9 cellular contexts compared by ENCODE assay signal in the genomic region with DNA sequence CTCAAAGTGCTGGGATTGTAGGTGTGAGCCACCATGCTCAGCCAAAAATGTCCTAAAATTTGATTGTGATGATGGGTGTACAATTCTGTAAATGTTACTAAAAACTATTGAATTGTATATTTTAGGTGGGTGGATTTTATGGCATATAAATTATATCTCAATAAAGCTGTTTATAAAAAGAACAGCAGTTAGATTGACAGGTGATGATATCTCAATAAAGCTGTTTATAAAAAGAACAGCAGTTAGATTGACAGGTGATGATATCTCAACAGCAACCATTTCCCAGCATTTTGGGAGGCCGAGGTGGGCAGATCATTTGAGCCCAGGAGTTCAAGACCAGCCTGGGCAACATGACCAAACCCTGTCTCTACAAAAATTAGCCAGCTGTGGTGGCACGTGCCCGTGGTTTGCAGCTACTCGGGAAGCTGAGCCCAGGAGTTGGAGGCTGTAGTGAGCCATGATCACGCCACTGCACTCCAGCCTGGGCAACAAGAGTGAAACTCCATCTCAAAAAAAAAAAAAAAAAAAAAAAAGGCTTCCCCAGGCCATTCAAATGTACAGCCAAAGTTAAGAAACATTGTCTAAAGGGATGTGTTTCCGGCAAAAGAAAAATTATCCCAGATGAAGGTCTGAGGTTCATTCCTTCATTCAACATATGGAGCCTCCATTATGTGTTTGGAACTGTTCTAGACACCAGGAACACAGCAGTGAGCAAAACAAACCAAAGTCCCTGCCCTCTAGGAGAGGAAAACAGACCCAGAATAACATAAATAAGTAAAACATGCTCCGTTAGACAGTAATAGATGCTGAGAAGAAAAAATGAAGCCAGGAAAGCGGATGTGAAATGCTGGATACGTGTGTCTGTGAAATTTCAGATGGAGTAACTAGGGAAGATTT. TPM values are rescaled to one million over a fixed set of nuclear protein-coding genes. Genes with fewer than 3 reads are reported as not detected.
DNase-seq lines count a peak whose midpoint lies in the region; ATAC-seq and TF ChIP-seq lines count a peak whose summit lies in the region.
"Had no signal": no experiment of that assay in that cellular context is flagged by ENCODE, and none has a peak within 500 bp of the region (broad histone marks: within the 10 kb centered on the region; RNA-seq: fewer than 3 reads in every experiment).

No MANE protein-coding gene starts in this region.

- no peak for TF ChIP-seq CTCF in C4-2B (conservative IDR thresholded peaks at IDR 0.05)

- H3K27me3 Mint-ChIP-seq in IgD-negative memory B cell = no peaks in the 10 kb centered on the region
- H3K27me3 Mint-ChIP-seq in central memory CD8-positive, alpha-beta T cell = no peaks in the 10 kb centered on the region
- H3K27me3 Mint-ChIP-seq in natural killer cell treated with Interleukin-12 subunit alpha and Interleukin-12 subunit beta and Interleukin-15 and Interleukin-18, amount 100 ng/mL, for 72 hours = no peaks in the 10 kb centered on the region

- H3K27ac Mint-ChIP-seq in IgD-negative memory B cell = peak overlapping the region; percentile 90 to 99 (median 94)
- peak overlapping the region; percentile 95 for H3K27ac Mint-ChIP-seq in central memory CD8-positive, alpha-beta T cell (ENCODE audit: low read depth)
- peak overlapping the region; percentile 74 to 89 for H3K27ac Mint-ChIP-seq in natural killer cell treated with Interleukin-12 subunit alpha and Interleukin-12 subunit beta and Interleukin-15 and Interleukin-18, amount 100 ng/mL, for 72 hours

- no peak for ATAC-seq in central memory CD8-positive, alpha-beta T cell (replicated peaks; ENCODE audit: extremely low read depth, poor library complexity, severe bottlenecking)
- ATAC-seq in natural killer cell treated with Interleukin-12 subunit alpha and Interleukin-12 subunit beta and Interleukin-15 and Interleukin-18, amount 100 ng/mL, for 72 hours = no peak
- ATAC-seq in GM19035 (IDR thresholded peaks at IDR 0.05; ENCODE audit: unreplicated experiment) (no peak), GM19351 (IDR thresholded peaks at IDR 0.05; ENCODE audit: unreplicated experiment) (no peak)

- H3K36me3 Mint-ChIP-seq in IgD-negative memory B cell = peaks cover 1% of the 10 kb centered on the region
- peaks cover 22% of the 10 kb centered on the region for H3K36me3 Mint-ChIP-seq in central memory CD8-positive, alpha-beta T cell (ENCODE audit: insufficient read depth)
- H3K36me3 Mint-ChIP-seq in natural killer cell treated with Interleukin-12 subunit alpha and Interleukin-12 subunit beta and Interleukin-15 and Interleukin-18, amount 100 ng/mL, for 72 hours = peaks cover 17% of the 10 kb centered on the region

- H3K4me1 Mint-ChIP-seq in IgD-negative memory B cell = peaks cover 35 to 51% (median 39%) of the 10 kb centered on the region in 3 donors
- H3K4me1 Mint-ChIP-seq in central memory CD8-positive, alpha-beta T cell = peaks cover 42% of the 10 kb centered on the region
- H3K4me1 Mint-ChIP-seq in natural killer cell treated with Interleukin-12 subunit alpha and Interleukin-12 subunit beta and Interleukin-15 and Interleukin-18, amount 100 ng/mL, for 72 hours (ENCODE audit: low read depth in 2 of 2) = peaks cover 42% of the 10 kb centered on the region in 2 donors

- peak overlapping the region; percentile 91 to 98 (median 93) for H3K4me3 Mint-ChIP-seq in IgD-negative memory B cell
- H3K4me3 Mint-ChIP-seq in central memory CD8-positive, alpha-beta T cell = peak overlapping the region; percentile 82
- H3K4me3 Mint-ChIP-seq in natural killer cell treated with Interleukin-12 subunit alpha and Interleukin-12 subunit beta and Interleukin-15 and Interleukin-18, amount 100 ng/mL, for 72 hours = peak overlapping the region; percentile 90

- H3K27ac ChIP-seq in C4-2B = peak overlapping the region; percentile 97

- no peak for DNase-seq in central memory CD8-positive, alpha-beta T cell (ENCODE audit: low spot score in 2 of 2)
- DNase-seq in natural killer cell treated with Interleukin-12 subunit alpha and Interleukin-12 subunit beta and Interleukin-15 and Interleukin-18, amount 100 ng/mL, for 72 hours (ENCODE audit: low spot score) = no peak
- DNase-seq in NOMO-1 (lab: John Stamatoyannopoulos, UW; ENCODE audit: unreplicated experiment in 2 of 2) (no peak), NCI-H1417 treated with DMSO at 0.1 percent for 48 hours (lab: John Stamatoyannopoulos, UW) (no peak)
- DNase-seq: NCI-H1930 had no signal

- H3K9me3 Mint-ChIP-seq in IgD-negative memory B cell = peaks cover 0 to 3% (median 0%) of the 10 kb centered on the region in 3 donors
- H3K9me3 Mint-ChIP-seq in central memory CD8-positive, alpha-beta T cell = no peaks in the 10 kb centered on the region
- H3K9me3 Mint-ChIP-seq in natural killer cell treated with Interleukin-12 subunit alpha and Interleukin-12 subunit beta and Interleukin-15 and Interleukin-18, amount 100 ng/mL, for 72 hours = no peaks in the 10 kb centered on the region

RNA-seq across cellular contexts. Expression of a gene that starts 1.7 kb away (rescaled TPM):
- polyA plus RNA-seq in IgD-negative memory B cell = 107 TPM
- total RNA-seq in natural killer cell treated with Interleukin-12 subunit alpha and Interleukin-12 subunit beta and Interleukin-15 and Interleukin-18, amount 100 ng/mL, for 72 hours = 100 to 1,000 TPM; 157 to 159 TPM

RNA-seq across cellular contexts. Expression of a gene that starts 25.9 kb away (rescaled TPM):
- 20.1 TPM for polyA plus RNA-seq in IgD-negative memory B cell
- total RNA-seq in natural killer cell treated with Interleukin-12 subunit alpha and Interleukin-12 subunit beta and Interleukin-15 and Interleukin-18, amount 100 ng/mL, for 72 hours = 10 to 100 TPM; 18.0 to 21.6 TPM

RNA-seq across cellular contexts. Expression of a gene that starts 55.9 kb away (rescaled TPM):
- 19.0 TPM for polyA plus RNA-seq in IgD-negative memory B cell
- 10 to 100 TPM; 46.4 to 56.8 TPM for total RNA-seq in natural killer cell treated with Interleukin-12 subunit alpha and Interleukin-12 subunit beta and Interleukin-15 and Interleukin-18, amount 100 ng/mL, for 72 hours

RNA-seq across cellular contexts. Expression of a gene that starts 59.5 kb away (rescaled TPM):
- polyA plus RNA-seq in IgD-negative memory B cell = 6.2 TPM
- total RNA-seq in natural killer cell treated with Interleukin-12 subunit alpha and Interleukin-12 subunit beta and Interleukin-15 and Interleukin-18, amount 100 ng/mL, for 72 hours = 1 to 10 TPM; 3.6 to 5.5 TPM
